ENCODE assay signal across 3 cellular contexts in genomic region chr20:31910071-31910803, GRCh38.
TF ChIP-seq lines count a peak whose summit lies in the region.

No MANE protein-coding gene starts in this region.

TF ChIP-seq in GM23338, 12 proteins besides CTCF, POLR2A, EP300 and RAD21:
- no peak for TF ChIP-seq POLR2AphosphoS5 (IDR thresholded peaks at IDR 0.05; ENCODE audit: low read depth)

TF ChIP-seq in IMR-90, 13 proteins besides CTCF, POLR2A, EP300 and RAD21:
- TF ChIP-seq MAZ (IDR thresholded peaks at IDR 0.05; ENCODE audit: borderline replicate concordance, low read depth, low read length), result no peak
- no peak for TF ChIP-seq SMC3 (IDR thresholded peaks at IDR 0.05; ENCODE audit: low read depth, low read length)
- no peak for TF ChIP-seq ELK1 (IDR thresholded peaks at IDR 0.05; ENCODE audit: borderline replicate concordance, low read depth, low read length)

TF ChIP-seq in K562, 482 proteins besides CTCF, POLR2A, EP300 and RAD21:
- TF ChIP-seq ZFP36 (IDR thresholded peaks at IDR 0.05; ENCODE audit: low read depth, low read length, partially characterized antibody) (peak; percentile 61), ADNP (tag; IDR thresholded peaks at IDR 0.05) (peak; percentile 48; the same call in 1 of the 2 replicates), ZKSCAN8 (CRISPR knock-in tag; IDR thresholded peaks at IDR 0.05) (peak; percentile 84), RBM25 (IDR thresholded peaks at IDR 0.05; ENCODE audit: low read depth, low read length, severe bottlenecking) (peak; percentile 62), MXI1 (IDR thresholded peaks at IDR 0.05; ENCODE audit: low read depth, low read length) (no peak), BCOR (IDR thresholded peaks at IDR 0.05) (peak; percentile 44; the same call in 1 of the 2 replicates), SIX5 (IDR thresholded peaks at IDR 0.05; ENCODE audit: borderline replicate concordance in 1 of 2, insufficient read depth in 1 of 2, low read depth in 1 of 2, low read length in 2 of 2) (no peak), ZNF23 (CRISPR knock-in tag; IDR thresholded peaks at IDR 0.05) (no peak)
